Comparison of ENCODE assay signal across 22 cellular contexts in the genomic region with DNA sequence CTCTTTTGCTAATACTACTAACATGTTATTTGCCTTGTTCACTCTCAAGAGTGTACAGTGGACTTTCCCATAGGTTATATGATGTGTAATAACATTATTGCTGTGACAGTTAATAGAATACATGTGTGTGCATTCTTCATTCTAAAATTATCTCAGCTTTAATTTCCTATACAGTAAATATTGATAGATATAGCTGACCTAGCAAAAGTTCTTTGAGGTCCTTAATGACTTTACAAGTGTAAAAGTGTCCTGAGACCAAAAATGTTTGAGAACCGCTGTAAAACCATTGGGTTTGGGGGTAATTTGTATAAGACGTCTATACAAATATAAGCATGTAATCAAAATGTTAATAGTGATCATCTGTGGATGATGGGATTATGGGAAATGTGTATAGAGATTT.
A peak's percentile ranks its signal among the peaks of the same experiment; 100 is the strongest.
DNase-seq lines count a peak whose midpoint lies in the region; ATAC-seq, FAIRE-seq and TF ChIP-seq lines count a peak whose summit lies in the region.
"Had no signal": no experiment of that assay in that cellular context is flagged by ENCODE, and none has a peak within 500 bp of the region (broad histone marks: within the 10 kb centered on the region; RNA-seq: fewer than 3 reads in every experiment).

No MANE protein-coding gene starts in this region.

- no peaks in the 10 kb centered on the region for H3K9me1 ChIP-seq in K562 (ENCODE audit: control insufficient read depth, insufficient read depth, low read length)

- POLR2A ChIA-PET in HepG2 (lab: Yijun Ruan, JAX) (no interaction called here), K562 (lab: Yijun Ruan, JAX) (interaction anchor here (0.8 kb wide), 1 partner anchor 12 kb away, joined by 3 read pairs; no protein-coding TSS in a partner anchor)

- H3K9me3 ChIP-seq in HepG2 (ENCODE audit: low read length): no peaks in the 10 kb centered on the region
- no peaks in the 10 kb centered on the region for H3K9me3 ChIP-seq in right lobe of liver
- no peaks in the 10 kb centered on the region for H3K9me3 ChIP-seq in K562 (replicated peaks; ENCODE audit: control insufficient read depth, insufficient read depth, low read depth, low read length)
- H3K9me3 ChIP-seq in hepatocyte (ENCODE audit: low read depth): no peaks in the 10 kb centered on the region
- H3K9me3 ChIP-seq: BE2C, HAP-1 had no signal

- TF ChIP-seq RAD21 in HepG2 (CRISPR knock-in tag; IDR thresholded peaks at IDR 0.05): no peak
- TF ChIP-seq RAD21 in K562 (CRISPR knock-in tag; conservative IDR thresholded peaks at IDR 0.05 in 1 of 2, IDR thresholded peaks at IDR 0.05 in 1 of 2): no peak

- intact Hi-C loops in HepG2 (cut with micrococcal nuclease; ENCODE audit: unreplicated experiment) (no loop called here), right lobe of liver (cut with DNase I) (no loop called here), K562 (cut with micrococcal nuclease) (no loop called here)

- TF ChIP-seq POLR2A in HepG2 (IDR thresholded peaks at IDR 0.05; ENCODE audit: insufficient read depth in 1 of 2, low read depth in 2 of 2, low read length in 2 of 2) (no peak), right lobe of liver (IDR thresholded peaks at IDR 0.05) (no peak), K562 (conservative IDR thresholded peaks at IDR 0.05) (no peak)

- in situ Hi-C loops in HepG2 (cut with HindIII; ENCODE audit: extremely low pct_ligation_motif_present, low pct_unique_long_range_greater_than_20kb) (no loop called here), K562 (cut with MboI) (no loop called here)

- H3K36me3 ChIP-seq in HepG2 (replicated peaks in 1 of 2; ENCODE audit: control insufficient read depth in 1 of 2, insufficient read depth in 2 of 2, low read length in 2 of 2) (no peaks in the 10 kb centered on the region), right lobe of liver (no peaks in the 10 kb centered on the region), K562 (ENCODE audit: control insufficient read depth, insufficient read depth, low read length) (no peaks in the 10 kb centered on the region), hepatocyte (replicated peaks; ENCODE audit: insufficient read depth, low read depth) (no peaks in the 10 kb centered on the region)
- H3K36me3 ChIP-seq: BE2C; BLaER1 treated with 17β-estradiol and CSF1 and Interleukin-3, amounts not matched to agents 10 nM and 100 nM; HAP-1 had no signal

- no peak for TF ChIP-seq EP300 in HepG2 (IDR thresholded peaks at IDR 0.05; ENCODE audit: low read depth in 2 of 2, low read length in 2 of 2)
- TF ChIP-seq EP300 in HepG2 (CRISPR knock-in tag; IDR thresholded peaks at IDR 0.05; ENCODE audit: borderline replicate concordance): no peak
- TF ChIP-seq EP300 in K562 (IDR thresholded peaks at IDR 0.05; ENCODE audit: low read length): no peak

- H3K79me2 ChIP-seq in HepG2 (ENCODE audit: insufficient read depth, low read length): no peaks in the 10 kb centered on the region
- H3K79me2 ChIP-seq in K562 (ENCODE audit: control insufficient read depth, insufficient read depth, low read length): no peaks in the 10 kb centered on the region
- H3K79me2 ChIP-seq in hepatocyte: no peaks in the 10 kb centered on the region

- FAIRE-seq in HepG2 (lab: Jason Lieb, UNC) (no peak), K562 (lab: Jason Lieb, UNC) (no peak)
- FAIRE-seq: D721Med, GM12878, GM19239, H54 had no signal

- no peak overlapping the region for H3K4me3 ChIP-seq in HepG2 (replicated peaks in 1 of 3; ENCODE audit: insufficient read depth in 1 of 3, low read depth in 2 of 3, low read length in 3 of 3)
- H3K4me3 ChIP-seq in right lobe of liver: no peak overlapping the region
- H3K4me3 ChIP-seq in K562: no peak overlapping the region
- no peak overlapping the region for H3K4me3 ChIP-seq in hepatocyte
- H3K4me3 ChIP-seq: BLaER1 treated with 17β-estradiol and CSF1 and Interleukin-3, amounts not matched to agents 10 nM and 100 nM; GM12878; HAP-1 had no signal

- H3K9ac ChIP-seq in HepG2 (ENCODE audit: insufficient read depth, low read depth, low read length) (no peak overlapping the region), K562 (ENCODE audit: insufficient read depth in 1 of 2, low read depth in 2 of 2, low read length in 2 of 2) (no peak overlapping the region)

- BruUV-seq in HepG2 (replicated peaks; lab: Mats Ljungman, UMichigan) (no TSS peak), K562 (replicated peaks; lab: Mats Ljungman, UMichigan) (no TSS peak)

- ATAC-seq in HepG2: no peak
- ATAC-seq in right lobe of liver: no peak
- no peak for ATAC-seq in K562
- ATAC-seq in esophagus mucosa: no peak
- ATAC-seq: GM12878 had no signal

- no peaks in the 10 kb centered on the region for H3K9me2 ChIP-seq in hepatocyte (replicated peaks; ENCODE audit: insufficient read depth)

- H3K27me3 ChIP-seq in HepG2 (ENCODE audit: control insufficient read depth in 1 of 2, insufficient read depth in 2 of 2, low read length in 2 of 2) (0 out of 5 replicates have a peak, but pooled peaks cover 2 to 4% of the 10 kb centered on the region in 2 experiments), right lobe of liver (no peaks in the 10 kb centered on the region), K562 (ENCODE audit: control insufficient read depth in 2 of 2, insufficient read depth in 2 of 2, low read length in 2 of 2) (no peaks in the 10 kb centered on the region), hepatocyte (no peaks in the 10 kb centered on the region)
- H3K27me3 ChIP-seq: BE2C; BLaER1 treated with 17β-estradiol and CSF1 and Interleukin-3, amounts not matched to agents 10 nM and 100 nM had no signal

- CTCF ChIA-PET in HepG2 (lab: Yijun Ruan, JAX; ENCODE audit: low intra/inter-chr PET ratio, low total read pairs) (no interaction called here), K562 (lab: Yijun Ruan, JAX; ENCODE audit: low intra/inter-chr PET ratio) (no interaction called here)

- TF ChIP-seq CTCF in HepG2 (CRISPR knock-in tag; IDR thresholded peaks at IDR 0.05) (no peak), right lobe of liver (IDR thresholded peaks at IDR 0.05) (no peak), K562 (IDR thresholded peaks at IDR 0.05 in 2 of 3, conservative IDR thresholded peaks at IDR 0.05 in 1 of 3; ENCODE audit: insufficient read depth in 2 of 3, low read depth in 1 of 3, low read length in 3 of 3) (no peak), hepatocyte (IDR thresholded peaks at IDR 0.05; ENCODE audit: poor library complexity) (no peak)

- H2AFZ ChIP-seq in HepG2 (ENCODE audit: low read length): no peak overlapping the region
- H2AFZ ChIP-seq in K562 (ENCODE audit: low read depth, low read length): no peak overlapping the region
- H2AFZ ChIP-seq in hepatocyte: no peak overlapping the region

- no peak overlapping the region for H3K27ac ChIP-seq in HepG2 (ENCODE audit: extremely low read length, insufficient read depth, low read length)
- no peak overlapping the region for H3K27ac ChIP-seq in right lobe of liver
- H3K27ac ChIP-seq in K562 (ENCODE audit: extremely low read depth, low read depth, low read length): no peak overlapping the region
- H3K27ac ChIP-seq in hepatocyte: peak overlapping the region; percentile 20

- H4K20me1 ChIP-seq in HepG2 (ENCODE audit: insufficient read depth, low read length) (no peaks in the 10 kb centered on the region), K562 (replicated peaks; ENCODE audit: control insufficient read depth, insufficient read depth, low read length) (no peaks in the 10 kb centered on the region), hepatocyte (ENCODE audit: insufficient read depth, poor library complexity, severe bottlenecking) (no peaks in the 10 kb centered on the region)
- H4K20me1 ChIP-seq: BLaER1 treated with 17β-estradiol and CSF1 and Interleukin-3, amounts not matched to agents 10 nM and 100 nM had no signal

- H3K4me1 ChIP-seq in HepG2 (ENCODE audit: insufficient read depth, low read length) (no peaks in the 10 kb centered on the region), right lobe of liver (peaks cover 0 to 28% (median 6%) of the 10 kb centered on the region in 4 donors), K562 (replicated peaks in 1 of 2; ENCODE audit: control insufficient read depth in 2 of 2, insufficient read depth in 2 of 2, low read length in 2 of 2) (peaks cover 3 to 8% of the 10 kb centered on the region in 2 experiments; a peak in 4 of 5 replicates), hepatocyte (ENCODE audit: insufficient read depth) (peaks cover 28% of the 10 kb centered on the region)
- H3K4me1 ChIP-seq: HAP-1 had no signal

- 38% methylated on average over 2 of the region's 2 CpGs for WGBS in HepG2 (ENCODE audit: low lambda C conversion rate)
- 97% methylated on average over 2 of the region's 2 CpGs for WGBS in right lobe of liver (ENCODE audit: insufficient coverage, low coverage, low lambda C conversion rate, missing lambda C conversion rate)
- WGBS in K562 (ENCODE audit: insufficient coverage, low coverage, missing lambda C conversion rate): 90% methylated on average over 2 of the region's 2 CpGs
- 91% methylated on average over 2 of the region's 2 CpGs for WGBS in hepatocyte (ENCODE audit: low lambda C conversion rate, missing lambda C conversion rate)

- DNase-seq in HepG2 (ENCODE audit: low spot score): no peak
- no peak for DNase-seq in right lobe of liver
- no peak for DNase-seq in K562 (ENCODE audit: extremely low read depth in 1 of 4, low spot score in 3 of 4)
- no peak for DNase-seq in hepatocyte (ENCODE audit: low spot score)
- DNase-seq in AG08395 (ENCODE audit: low spot score): no peak
- DNase-seq: 8988T; AML-193; BE2C; CD4-positive, alpha-beta T cell; CD8-positive, alpha-beta memory T cell; DMS 273 treated with DMSO at 0.1 percent for 48 hours; DMS79; EL; GDM1; GOT3 had no signal

- H3K4me2 ChIP-seq in HepG2 (ENCODE audit: low read depth, low read length) (no peak overlapping the region), K562 (ENCODE audit: insufficient read depth, low read length) (no peak overlapping the region), hepatocyte (no peak overlapping the region)

TF ChIP-seq in HepG2, 621 proteins besides CTCF, POLR2A, EP300 and RAD21:
- TF ChIP-seq SYNCRIP (IDR thresholded peaks at IDR 0.05; ENCODE audit: insufficient read depth, low read depth, low read length): no peak
- TF ChIP-seq MAFF (IDR thresholded peaks at IDR 0.05; ENCODE audit: low read depth, low read length): peak; percentile 15; the same call in 1 of the 2 replicates
- no peak for TF ChIP-seq ZNF883 (CRISPR knock-in tag; IDR thresholded peaks at IDR 0.05; ENCODE audit: not compliant biosample characterization)
- TF ChIP-seq JARID2 (CRISPR knock-in tag; IDR thresholded peaks at IDR 0.05; ENCODE audit: insufficient replicate concordance): no peak
- TF ChIP-seq MAFK (conservative IDR thresholded peaks at IDR 0.05 in 1 of 2, IDR thresholded peaks at IDR 0.05 in 1 of 2; ENCODE audit: low read length in 2 of 2): peak; percentile 46 to 71
TF ChIP-seq in HepG2: peak in this region for 2.

TF ChIP-seq in K562, 482 proteins besides CTCF, POLR2A, EP300 and RAD21:
- TF ChIP-seq MAFF (IDR thresholded peaks at IDR 0.05; ENCODE audit: low read length): 0 out of 2 replicates have a peak, but pooled peaks have one; percentile 5
- peak; percentile 38; the same call in 1 of the 2 replicates for TF ChIP-seq C11orf30 (IDR thresholded peaks at IDR 0.05; ENCODE audit: low read depth)
- no peak for TF ChIP-seq FOXJ2 (tag; IDR thresholded peaks at IDR 0.05)
- TF ChIP-seq FOXK2 (conservative IDR thresholded peaks at IDR 0.05 in 1 of 2, IDR thresholded peaks at IDR 0.05 in 1 of 2; ENCODE audit: low read depth in 2 of 2): no peak
- 0 out of 2 replicates have a peak, but pooled peaks have one; percentile 9 for TF ChIP-seq MAFG (tag; conservative IDR thresholded peaks at IDR 0.05)
- TF ChIP-seq ZNF316 (IDR thresholded peaks at IDR 0.05): peak; percentile 54

Comparison
In these comparisons a context has a peak if more than half of its experiments do, and no peak if none do; other contexts are left out.
1. Of the 241 proteins assayed by ChIP-seq in both HepG2 and K562: peak only in HepG2: MAFK; only in K562: MAFG; in both: MAFF; in neither: 238.